Comparison of ENCODE assay signal across 8 cellular contexts in the genomic region with DNA sequence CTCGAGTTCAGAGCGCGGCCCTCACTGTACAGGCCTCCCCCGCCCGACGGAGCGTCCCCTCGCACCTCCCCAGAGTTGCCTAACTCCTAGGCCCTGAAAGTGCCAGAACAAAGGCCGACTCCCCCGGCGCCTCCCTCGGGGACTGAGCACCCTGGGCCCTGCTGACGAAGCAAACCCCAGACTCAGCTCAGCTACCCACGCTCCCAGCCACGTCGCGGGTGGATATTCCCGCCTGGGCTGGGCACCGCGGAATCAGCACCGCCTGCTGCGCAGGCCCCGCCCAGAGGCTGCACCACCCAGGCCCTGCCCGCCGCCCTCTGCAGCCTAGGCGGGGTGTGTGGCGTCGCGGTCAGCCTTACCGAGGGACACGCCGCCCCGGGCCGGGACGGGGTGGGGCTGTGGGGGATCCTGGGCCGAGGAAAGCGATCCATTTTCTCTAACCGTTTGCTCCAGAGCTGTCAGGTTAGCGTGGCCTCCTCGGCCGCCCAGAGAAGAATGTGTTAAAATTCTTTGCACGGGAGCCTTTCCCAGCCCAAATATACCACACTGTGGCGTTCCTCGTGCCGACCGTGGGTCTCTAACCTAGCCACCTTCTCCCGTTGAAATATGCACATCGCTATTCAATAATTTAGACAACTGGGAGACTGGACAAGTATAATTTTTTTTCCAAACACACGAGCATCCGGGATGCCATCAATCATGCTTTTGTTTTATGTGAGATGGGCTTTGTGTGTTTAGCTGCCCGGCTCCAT. TPM values are rescaled to one million over a fixed set of nuclear protein-coding genes. Genes with fewer than 3 reads are reported as not detected.
DNase-seq lines count a peak whose midpoint lies in the region; ATAC-seq and TF ChIP-seq lines count a peak whose summit lies in the region.

No MANE protein-coding gene starts in this region.

- no peak for DNase-seq in activated naive CD4-positive, alpha-beta T cell treated with anti-CD3 and anti-CD28 coated beads, Interleukin-2, amount 10 ng/mL, durations not matched to agents 7 days and 5 days
- DNase-seq in activated naive CD4-positive, alpha-beta T cell treated with anti-CD3 and anti-CD28 coated beads, Interleukin-2, amount 50 U/mL, for 16 hours: no peak
- no peak for DNase-seq in upper lobe of right lung
- DNase-seq in stimulated activated CD4-positive, alpha-beta T cell treated with anti-CD3 and anti-CD28 coated beads, Interleukin-2, amount 100 ng/mL, for 24 hours: no peak

- H3K36me3 Mint-ChIP-seq in activated naive CD4-positive, alpha-beta T cell treated with anti-CD3 and anti-CD28 coated beads, Interleukin-2, amount 10 ng/mL, durations not matched to agents 7 days and 5 days: peaks cover 9% of the 10 kb centered on the region

- CTCF ChIA-PET in activated naive CD4-positive, alpha-beta T cell treated with anti-CD3 and anti-CD28 coated beads, Interleukin-2, amount 10 ng/mL, durations not matched to agents 7 days and 5 days (lab: Charles Lee): interaction anchor here (1.0 kb wide), 1 partner anchor 38 kb away, joined by 3 read pairs; no protein-coding TSS in a partner anchor

- H3K4me3 Mint-ChIP-seq in activated naive CD4-positive, alpha-beta T cell treated with anti-CD3 and anti-CD28 coated beads, Interleukin-2, amount 10 ng/mL, durations not matched to agents 7 days and 5 days: no peak overlapping the region

- H3K36me3 ChIP-seq in iPS-20b (ENCODE audit: insufficient read depth, low read depth, low read length): no peaks in the 10 kb centered on the region
- H3K36me3 ChIP-seq in upper lobe of right lung: no peaks in the 10 kb centered on the region

- peak overlapping the region; percentile 34 for H3K27ac Mint-ChIP-seq in activated naive CD4-positive, alpha-beta T cell treated with anti-CD3 and anti-CD28 coated beads, Interleukin-2, amount 10 ng/mL, durations not matched to agents 7 days and 5 days

- peaks cover 88% of the 10 kb centered on the region for H3K27me3 Mint-ChIP-seq in activated naive CD4-positive, alpha-beta T cell treated with anti-CD3 and anti-CD28 coated beads, Interleukin-2, amount 10 ng/mL, durations not matched to agents 7 days and 5 days

- H3K9me3 Mint-ChIP-seq in activated naive CD4-positive, alpha-beta T cell treated with anti-CD3 and anti-CD28 coated beads, Interleukin-2, amount 10 ng/mL, durations not matched to agents 7 days and 5 days: no peaks in the 10 kb centered on the region

- H3K9ac ChIP-seq in iPS-20b (ENCODE audit: low read depth, low read length): no peak overlapping the region

- H3K9me3 ChIP-seq in iPS-20b (ENCODE audit: insufficient read depth, low read depth, low read length) (no peaks in the 10 kb centered on the region), upper lobe of right lung (no peaks in the 10 kb centered on the region)

- intact Hi-C loops in upper lobe of right lung (cut with DNase I): no loop called here

- H3K27me3 ChIP-seq in iPS-20b (ENCODE audit: insufficient read depth, low read length): peaks cover 96% of the 10 kb centered on the region
- H3K27me3 ChIP-seq in upper lobe of right lung: peaks cover 96% of the 10 kb centered on the region

- H3K27ac ChIP-seq in iPS-20b (ENCODE audit: low read length) (no peak overlapping the region), upper lobe of right lung (no peak overlapping the region)

- H3K4me1 Mint-ChIP-seq in activated naive CD4-positive, alpha-beta T cell treated with anti-CD3 and anti-CD28 coated beads, Interleukin-2, amount 10 ng/mL, durations not matched to agents 7 days and 5 days: peaks cover 2% of the 10 kb centered on the region

- H3K4me1 ChIP-seq in iPS-20b (ENCODE audit: insufficient read depth, low read length): peaks cover 16% of the 10 kb centered on the region
- H3K4me1 ChIP-seq in upper lobe of right lung: peaks cover 4% of the 10 kb centered on the region

- peak; percentile 30 for ATAC-seq in SK-N-SH treated with all-trans-retinoic acid at 6 μM for 48 hours
- ATAC-seq in upper lobe of right lung: peak; percentile 67
- ATAC-seq in GM19324 (IDR thresholded peaks at IDR 0.05; ENCODE audit: low FRiP score, unreplicated experiment): no peak
- no peak for ATAC-seq in GM21786 (IDR thresholded peaks at IDR 0.05; ENCODE audit: unreplicated experiment)

- H3K4me3 ChIP-seq in iPS-20b (ENCODE audit: low read length) (peak overlapping the region; percentile 26; the same call in 1 of the 2 replicates), upper lobe of right lung (no peak overlapping the region)

- no peak for TF ChIP-seq CTCF in upper lobe of right lung (IDR thresholded peaks at IDR 0.05)

TF ChIP-seq in SK-N-SH treated with all-trans-retinoic acid at 6 μM for 48 hours, 23 proteins besides CTCF, POLR2A, EP300 and RAD21:
- no peak for TF ChIP-seq ISL1 (CRISPR knock-in tag; IDR thresholded peaks at IDR 0.05)
- no peak for TF ChIP-seq ZNF565 (CRISPR knock-in tag; conservative IDR thresholded peaks at IDR 0.05; ENCODE audit: low read depth)
- TF ChIP-seq, protein P1, sequence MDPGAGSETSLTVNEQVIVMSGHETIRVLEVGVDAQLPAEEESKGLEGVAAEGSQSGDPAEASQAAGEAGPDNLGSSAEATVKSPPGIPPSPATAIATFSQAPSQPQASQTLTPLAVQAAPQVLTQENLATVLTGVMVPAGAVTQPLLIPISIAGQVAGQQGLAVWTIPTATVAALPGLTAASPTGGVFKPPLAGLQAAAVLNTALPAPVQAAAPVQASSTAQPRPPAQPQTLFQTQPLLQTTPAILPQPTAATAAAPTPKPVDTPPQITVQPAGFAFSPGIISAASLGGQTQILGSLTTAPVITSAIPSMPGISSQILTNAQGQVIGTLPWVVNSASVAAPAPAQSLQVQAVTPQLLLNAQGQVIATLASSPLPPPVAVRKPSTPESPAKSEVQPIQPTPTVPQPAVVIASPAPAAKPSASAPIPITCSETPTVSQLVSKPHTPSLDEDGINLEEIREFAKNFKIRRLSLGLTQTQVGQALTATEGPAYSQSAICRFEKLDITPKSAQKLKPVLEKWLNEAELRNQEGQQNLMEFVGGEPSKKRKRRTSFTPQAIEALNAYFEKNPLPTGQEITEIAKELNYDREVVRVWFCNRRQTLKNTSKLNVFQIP (CRISPR knock-in tag; IDR thresholded peaks at IDR 0.05; ENCODE audit: borderline replicate concordance, low read depth): no peak
- TF ChIP-seq TCF4 (CRISPR knock-in tag; IDR thresholded peaks at IDR 0.05; ENCODE audit: borderline replicate concordance): no peak
- no peak for TF ChIP-seq TOX (CRISPR knock-in tag; IDR thresholded peaks at IDR 0.05; ENCODE audit: borderline replicate concordance)
- TF ChIP-seq, protein P2, sequence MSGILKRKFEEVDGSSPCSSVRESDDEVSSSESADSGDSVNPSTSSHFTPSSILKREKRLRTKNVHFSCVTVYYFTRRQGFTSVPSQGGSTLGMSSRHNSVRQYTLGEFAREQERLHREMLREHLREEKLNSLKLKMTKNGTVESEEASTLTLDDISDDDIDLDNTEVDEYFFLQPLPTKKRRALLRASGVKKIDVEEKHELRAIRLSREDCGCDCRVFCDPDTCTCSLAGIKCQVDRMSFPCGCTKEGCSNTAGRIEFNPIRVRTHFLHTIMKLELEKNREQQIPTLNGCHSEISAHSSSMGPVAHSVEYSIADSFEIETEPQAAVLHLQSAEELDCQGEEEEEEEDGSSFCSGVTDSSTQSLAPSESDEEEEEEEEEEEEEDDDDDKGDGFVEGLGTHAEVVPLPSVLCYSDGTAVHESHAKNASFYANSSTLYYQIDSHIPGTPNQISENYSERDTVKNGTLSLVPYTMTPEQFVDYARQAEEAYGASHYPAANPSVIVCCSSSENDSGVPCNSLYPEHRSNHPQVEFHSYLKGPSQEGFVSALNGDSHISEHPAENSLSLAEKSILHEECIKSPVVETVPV (CRISPR knock-in tag; IDR thresholded peaks at IDR 0.05): no peak
- TF ChIP-seq CSDC2 (CRISPR knock-in tag; IDR thresholded peaks at IDR 0.05): no peak
- no peak for TF ChIP-seq SNAI2 (CRISPR knock-in tag; IDR thresholded peaks at IDR 0.05)
- TF ChIP-seq, protein P3, sequence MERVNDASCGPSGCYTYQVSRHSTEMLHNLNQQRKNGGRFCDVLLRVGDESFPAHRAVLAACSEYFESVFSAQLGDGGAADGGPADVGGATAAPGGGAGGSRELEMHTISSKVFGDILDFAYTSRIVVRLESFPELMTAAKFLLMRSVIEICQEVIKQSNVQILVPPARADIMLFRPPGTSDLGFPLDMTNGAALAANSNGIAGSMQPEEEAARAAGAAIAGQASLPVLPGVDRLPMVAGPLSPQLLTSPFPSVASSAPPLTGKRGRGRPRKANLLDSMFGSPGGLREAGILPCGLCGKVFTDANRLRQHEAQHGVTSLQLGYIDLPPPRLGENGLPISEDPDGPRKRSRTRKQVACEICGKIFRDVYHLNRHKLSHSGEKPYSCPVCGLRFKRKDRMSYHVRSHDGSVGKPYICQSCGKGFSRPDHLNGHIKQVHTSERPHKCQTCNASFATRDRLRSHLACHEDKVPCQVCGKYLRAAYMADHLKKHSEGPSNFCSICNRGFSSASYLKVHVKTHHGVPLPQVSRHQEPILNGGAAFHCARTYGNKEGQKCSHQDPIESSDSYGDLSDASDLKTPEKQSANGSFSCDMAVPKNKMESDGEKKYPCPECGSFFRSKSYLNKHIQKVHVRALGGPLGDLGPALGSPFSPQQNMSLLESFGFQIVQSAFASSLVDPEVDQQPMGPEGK (CRISPR knock-in tag; IDR thresholded peaks at IDR 0.05; ENCODE audit: borderline replicate concordance): no peak
- TF ChIP-seq GLIS3 (CRISPR knock-in tag; IDR thresholded peaks at IDR 0.05): no peak
- no peak for TF ChIP-seq ZFP3 (CRISPR knock-in tag; IDR thresholded peaks at IDR 0.05)
- no peak for TF ChIP-seq OSR1 (CRISPR knock-in tag; IDR thresholded peaks at IDR 0.05)
- TF ChIP-seq ZNF8 (CRISPR knock-in tag; IDR thresholded peaks at IDR 0.05): no peak

RNA-seq across cellular contexts. Expression of a gene that starts 31.4 kb away (rescaled TPM):
- total RNA-seq in upper lobe of right lung: 1.9 TPM

Comparison
In these comparisons a context has a peak if more than half of its experiments do, and no peak if none do; other contexts are left out.
1. ATAC-seq: peak in SK-N-SH treated with all-trans-retinoic acid at 6 μM for 48 hours (single experiment) and upper lobe of right lung (single experiment); none in GM19324 (single experiment) and GM21786 (single experiment).